26 cellular contexts compared by ENCODE assay signal in genomic region chr12:46671102-46671501, GRCh38.
"Had no signal": no experiment of that assay in that cellular context is flagged by ENCODE, and none has a peak within 500 bp of the region (broad histone marks: within the 10 kb centered on the region; RNA-seq: fewer than 3 reads in every experiment).

No MANE protein-coding gene starts in this region.

- H3K9me3 ChIP-seq: ascending aorta, body of pancreas had no signal

- H3K27ac ChIP-seq: ascending aorta, body of pancreas, SK-N-MC had no signal

- FAIRE-seq: bronchial epithelial cell, K562, TTC549 had no signal

- H3K36me3 ChIP-seq: ascending aorta had no signal

- H3K27me3 ChIP-seq: ascending aorta, body of pancreas had no signal

- ATAC-seq: activated CD8-positive, alpha-beta T cell treated with anti-CD3 and anti-CD28 coated beads for 36 hours; body of pancreas; K562; T-cell had no signal

- H3K4me3 ChIP-seq: ascending aorta, body of pancreas, K562, SK-N-MC had no signal

- DNase-seq: activated CD4-positive, alpha-beta T cell treated with anti-CD3 and anti-CD28 coated beads, Interleukin-2, amount 50 U/mL, for 1 hour; activated CD4-positive, CD25-positive, alpha-beta regulatory T cell; activated CD8-positive, alpha-beta memory T cell treated with anti-CD3 and anti-CD28 coated beads, Interleukin-2, amount 50 U/mL, for 48 hours; activated CD8-positive, alpha-beta T cell treated with anti-CD3 and anti-CD28 coated beads for 36 hours; activated effector memory CD4-positive, alpha-beta T cell treated with Interleukin-2 at 50 U/mL for 16 hours; activated naive CD4-positive, alpha-beta T cell; activated T-cell treated with anti-CD3 and anti-CD28 coated beads, Interleukin-2, amount 50 U/mL, for 1 hour; body of pancreas; Karpas-422; MM.1S; NCI-H1105; NCI-H1436; NCI-H1694 treated with DMSO at 0.1 percent for 48 hours; NCI-H2029 treated with DMSO at 0.1 percent for 48 hours; NCI-H345; NCI-H510A; NCI-H526 treated with DMSO at 0.1 percent for 48 hours; NCI-H82; T-cell; T-helper 2 cell; T1000 had no signal
